In the genomic region with DNA sequence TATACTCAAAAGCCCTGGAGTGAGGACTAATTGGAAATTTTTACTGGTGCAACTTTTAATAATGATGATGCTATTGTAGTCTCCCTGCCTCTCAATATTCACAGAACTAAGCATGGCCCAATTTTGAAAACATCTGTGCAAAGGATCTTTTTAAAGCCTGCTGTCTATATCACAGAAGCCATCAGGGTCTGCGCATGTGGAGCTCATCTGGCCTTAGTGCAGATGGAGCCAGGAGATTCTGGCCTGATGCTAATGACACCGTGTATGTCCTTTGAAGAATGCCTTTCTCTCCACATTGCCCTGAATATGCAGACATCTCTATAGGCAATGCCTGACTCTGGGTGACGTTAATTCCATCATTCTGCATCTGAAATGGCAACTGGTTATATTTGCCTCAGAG, we compare ENCODE assay signal across 9 cellular contexts.
"Had no signal": no experiment of that assay in that cellular context is flagged by ENCODE, and none has a peak within 500 bp of the region (broad histone marks: within the 10 kb centered on the region; RNA-seq: fewer than 3 reads in every experiment).

No MANE protein-coding gene starts in this region.

- H3K9me3 ChIP-seq: HAP-1 had no signal

- H3K4me1 ChIP-seq: HAP-1 had no signal

- H3K4me2 ChIP-seq: GM23338 had no signal

- ATAC-seq: GM23338, HCT116 had no signal

- H2AFZ ChIP-seq: GM23248, GM23338 had no signal

- H3K4me3 ChIP-seq: GM23248, GM23338, HAP-1 had no signal

- H3K36me3 ChIP-seq: HAP-1 had no signal

- H3K9ac ChIP-seq: GM23248 had no signal

- H3K27ac ChIP-seq: GM23248 had no signal

- DNase-seq: GM23248, GOT3, H7, H9, HCEC 1CT, HFFc6 had no signal
